In the genomic region with DNA sequence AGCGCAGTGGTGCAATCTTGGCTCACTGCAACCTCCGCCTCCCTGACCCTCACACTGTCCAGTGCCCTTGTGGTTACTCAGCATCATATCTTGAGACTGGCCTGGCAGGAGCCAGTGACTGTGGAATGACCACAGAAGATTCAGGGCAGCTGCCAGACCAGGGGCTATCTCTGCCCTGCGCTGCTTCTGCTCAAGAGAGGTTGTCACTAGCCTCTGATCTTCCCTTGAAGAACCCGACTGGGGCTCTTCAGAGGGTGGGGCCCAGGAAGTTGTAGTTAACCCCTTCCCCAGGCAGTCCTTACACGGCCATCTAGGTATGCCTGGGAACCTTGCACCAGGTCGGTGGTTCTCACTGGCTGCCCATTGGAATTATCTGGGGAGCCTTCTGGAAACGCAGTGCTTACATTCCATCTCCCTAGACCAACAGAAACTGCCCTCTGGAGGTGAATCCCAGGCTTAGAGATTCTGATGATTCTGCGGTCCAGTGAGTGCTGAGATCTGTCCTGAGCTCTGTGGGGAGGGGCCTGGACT, we compare ENCODE assay signal across 1 cellular context.
A peak's percentile ranks its signal among the peaks of the same experiment; 100 is the strongest.
TF ChIP-seq lines count a peak whose summit lies in the region.

No MANE protein-coding gene starts in this region.

TF ChIP-seq in HepG2, 621 proteins besides CTCF, POLR2A, EP300 and RAD21:
- TF ChIP-seq PITX1 (CRISPR knock-in tag; IDR thresholded peaks at IDR 0.05) (no peak), SMC3 (IDR thresholded peaks at IDR 0.05; ENCODE audit: low read length) (peak; percentile 26; the same call in 1 of the 2 replicates), STAG1 (CRISPR knock-in tag; IDR thresholded peaks at IDR 0.05) (peak; percentile 50), THRA (CRISPR knock-in tag; IDR thresholded peaks at IDR 0.05; ENCODE audit: borderline replicate concordance) (no peak), ZNF136 (CRISPR knock-in tag; IDR thresholded peaks at IDR 0.05; ENCODE audit: low read depth) (no peak)
- TF ChIP-seq, protein P1, sequence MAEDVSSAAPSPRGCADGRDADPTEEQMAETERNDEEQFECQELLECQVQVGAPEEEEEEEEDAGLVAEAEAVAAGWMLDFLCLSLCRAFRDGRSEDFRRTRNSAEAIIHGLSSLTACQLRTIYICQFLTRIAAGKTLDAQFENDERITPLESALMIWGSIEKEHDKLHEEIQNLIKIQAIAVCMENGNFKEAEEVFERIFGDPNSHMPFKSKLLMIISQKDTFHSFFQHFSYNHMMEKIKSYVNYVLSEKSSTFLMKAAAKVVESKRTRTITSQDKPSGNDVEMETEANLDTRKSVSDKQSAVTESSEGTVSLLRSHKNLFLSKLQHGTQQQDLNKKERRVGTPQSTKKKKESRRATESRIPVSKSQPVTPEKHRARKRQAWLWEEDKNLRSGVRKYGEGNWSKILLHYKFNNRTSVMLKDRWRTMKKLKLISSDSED (CRISPR knock-in tag; IDR thresholded peaks at IDR 0.05) = no peak
TF ChIP-seq in HepG2: peak in this region for 2.
